27 cellular contexts compared by ENCODE assay signal in genomic region chr11:86615495-86615894, GRCh38. TPM values are rescaled to one million over a fixed set of nuclear protein-coding genes. Genes with fewer than 3 reads are reported as not detected.
DNase-seq lines count a peak whose midpoint lies in the region; ATAC-seq, FAIRE-seq and TF ChIP-seq lines count a peak whose summit lies in the region.
"Had no signal": no experiment of that assay in that cellular context is flagged by ENCODE, and none has a peak within 500 bp of the region (broad histone marks: within the 10 kb centered on the region; RNA-seq: fewer than 3 reads in every experiment).

No MANE protein-coding gene starts in this region.

- no peaks in the 10 kb centered on the region for H3K9me2 ChIP-seq in PC-9 (ENCODE audit: insufficient read depth)

- TF ChIP-seq POLR2A in GM12878 (IDR thresholded peaks at IDR 0.05; ENCODE audit: low read depth, low read length) = no peak

- H3K36me3 Mint-ChIP-seq in neural crest cell (ENCODE audit: low read depth) = peaks cover 21% of the 10 kb centered on the region
- peaks cover 5% of the 10 kb centered on the region for H3K36me3 Mint-ChIP-seq in activated CD4-positive, alpha-beta T cell treated with anti-CD3 and anti-CD28 coated beads, Interleukin-2, amount 10 ng/mL, durations not matched to agents 24 days and 14 days (ENCODE audit: low read depth)

- POLR2A ChIA-PET in GM12878 (lab: Charles Lee) = interaction anchor here (1.0 kb wide), 1 partner anchor 12 kb away, joined by 3 read pairs; no protein-coding TSS in a partner anchor
- POLR2A ChIA-PET in PC-9 (lab: Charles Lee; ENCODE audit: unreplicated experiment) = no interaction called here

- no peaks in the 10 kb centered on the region for H3K36me3 ChIP-seq in GM12878 (ENCODE audit: control insufficient read depth in 2 of 2, insufficient read depth in 2 of 2, low read length in 1 of 2)
- H3K36me3 ChIP-seq in PC-9 (ENCODE audit: low read depth) = no peaks in the 10 kb centered on the region

- no peaks in the 10 kb centered on the region for H3K27me3 ChIP-seq in GM12878 (replicated peaks in 1 of 2; ENCODE audit: control insufficient read depth in 2 of 2, insufficient read depth in 2 of 2, low read length in 1 of 2)
- H3K27me3 ChIP-seq in PC-9 (ENCODE audit: insufficient read depth, low read depth) = no peaks in the 10 kb centered on the region

- H2AFZ ChIP-seq in GM12878 (ENCODE audit: control insufficient read depth, low read depth, low read length) (no peak overlapping the region), PC-9 (no peak overlapping the region)

- ATAC-seq in GM12878 = peak; percentile 48
- ATAC-seq in HG03442 (IDR thresholded peaks at IDR 0.05; ENCODE audit: unreplicated experiment) = no peak
- ATAC-seq: HCT116, SK-N-SH treated with all-trans-retinoic acid at 6 μM for 48 hours had no signal

- peaks cover 7% of the 10 kb centered on the region for H3K4me1 Mint-ChIP-seq in neural crest cell
- peaks cover 2% of the 10 kb centered on the region for H3K4me1 Mint-ChIP-seq in activated CD4-positive, alpha-beta T cell treated with anti-CD3 and anti-CD28 coated beads, Interleukin-2, amount 10 ng/mL, durations not matched to agents 24 days and 14 days
- H3K4me1 Mint-ChIP-seq: CD8-positive, alpha-beta memory T cell had no signal

- TF ChIP-seq EP300 in GM12878 (IDR thresholded peaks at IDR 0.05; ENCODE audit: borderline replicate concordance in 1 of 2, control insufficient read depth in 1 of 2, low read depth in 2 of 2, low read length in 2 of 2) = no peak

- no peaks in the 10 kb centered on the region for H3K79me2 ChIP-seq in GM12878 (ENCODE audit: control insufficient read depth, insufficient read depth, low read length)
- no peaks in the 10 kb centered on the region for H3K79me2 ChIP-seq in PC-9 (ENCODE audit: low read depth)

- in situ Hi-C loops in GM12878 (cut with MboI) = loop anchor here (5.0 to 10.0 kb wide), 2 partner anchors 52 to 199 kb away; no protein-coding TSS in a partner anchor

- H3F3A ChIP-seq in PC-9 (ENCODE audit: insufficient read depth, low read depth) = no peaks in the 10 kb centered on the region

- no peak overlapping the region for H3K4me3 Mint-ChIP-seq in neural crest cell
- no peak overlapping the region for H3K4me3 Mint-ChIP-seq in activated CD4-positive, alpha-beta T cell treated with anti-CD3 and anti-CD28 coated beads, Interleukin-2, amount 10 ng/mL, durations not matched to agents 24 days and 14 days
- H3K4me3 Mint-ChIP-seq: B cell; CD8-positive, alpha-beta memory T cell had no signal

- H3K4me3 ChIP-seq in GM12878 (no peak overlapping the region), PC-9 (no peak overlapping the region)

- RAD21 ChIA-PET in GM12878 (lab: Charles Lee; ENCODE audit: unreplicated experiment) = no interaction called here

- H3K9me3 Mint-ChIP-seq in neural crest cell = peaks cover 13% of the 10 kb centered on the region
- H3K9me3 Mint-ChIP-seq in activated CD4-positive, alpha-beta T cell treated with anti-CD3 and anti-CD28 coated beads, Interleukin-2, amount 10 ng/mL, durations not matched to agents 24 days and 14 days = peaks cover 6% of the 10 kb centered on the region

- peak overlapping the region; percentile 35 for H3K27ac Mint-ChIP-seq in neural crest cell (ENCODE audit: unreplicated experiment)
- no peak overlapping the region for H3K27ac Mint-ChIP-seq in activated CD4-positive, alpha-beta T cell treated with anti-CD3 and anti-CD28 coated beads, Interleukin-2, amount 10 ng/mL, durations not matched to agents 24 days and 14 days
- H3K27ac Mint-ChIP-seq: B cell; CD8-positive, alpha-beta memory T cell had no signal

- H3K4me1 ChIP-seq in GM12878 (ENCODE audit: control insufficient read depth, insufficient read depth, low read length) (no peaks in the 10 kb centered on the region), PC-9 (replicated peaks; ENCODE audit: insufficient read depth) (no peaks in the 10 kb centered on the region)

- no peak for TF ChIP-seq RAD21 in GM12878 (IDR thresholded peaks at IDR 0.05; ENCODE audit: insufficient read depth, low read depth, low read length)

- intact Hi-C loops in GM12878 (cut with micrococcal nuclease; ENCODE audit: unreplicated experiment) (no loop called here), PC-9 (cut with micrococcal nuclease; ENCODE audit: unreplicated experiment) (no loop called here)
- intact Hi-C loops in activated CD4-positive, alpha-beta T cell treated with anti-CD3 and anti-CD28 coated beads, Interleukin-2, amount 10 ng/mL, durations not matched to agents 24 days and 14 days (cut with micrococcal nuclease) = no loop called here

- H3K9me3 ChIP-seq in GM12878 (replicated peaks; ENCODE audit: control insufficient read depth, insufficient read depth, low read length) = no peaks in the 10 kb centered on the region; the same call in 2 of the 3 replicates
- H3K9me3 ChIP-seq in PC-9 (ENCODE audit: insufficient read depth, low read depth) = 0 out of 2 replicates have a peak, but pooled peaks cover 4% of the 10 kb centered on the region

- SMC1A ChIA-PET in GM12878 (lab: Charles Lee; ENCODE audit: uncharacterized antibody, unreplicated experiment) = interaction anchor here (1.1 to 1.4 kb wide), 3 partner anchors 10 to 129 kb away, joined by 3 to 4 read pairs (median 3); no protein-coding TSS in a partner anchor

- H3K4me2 ChIP-seq in GM12878 (ENCODE audit: control insufficient read depth, insufficient read depth) (no peak overlapping the region), PC-9 (no peak overlapping the region)

- no peak overlapping the region for H3K27ac ChIP-seq in GM12878 (ENCODE audit: control insufficient read depth, insufficient read depth)
- no peak overlapping the region for H3K27ac ChIP-seq in PC-9
- H3K27ac ChIP-seq: C4-2B had no signal

- no peaks in the 10 kb centered on the region for H3K27me3 Mint-ChIP-seq in neural crest cell (ENCODE audit: low read depth)
- peaks cover 3% of the 10 kb centered on the region for H3K27me3 Mint-ChIP-seq in activated CD4-positive, alpha-beta T cell treated with anti-CD3 and anti-CD28 coated beads, Interleukin-2, amount 10 ng/mL, durations not matched to agents 24 days and 14 days

- DNase-seq in NOMO-1 treated with DMSO at 0.1 percent for 48 hours (lab: John Stamatoyannopoulos, UW; ENCODE audit: unreplicated experiment) = peak; percentile 49
- DNase-seq in GM12878 (ENCODE audit: low read depth, low spot score) = no peak
- DNase-seq in neural crest cell (ENCODE audit: low read depth, low spot score) = no peak
- DNase-seq in activated CD4-positive, alpha-beta T cell treated with anti-CD3 and anti-CD28 coated beads, Interleukin-2, amount 10 ng/mL, durations not matched to agents 24 days and 14 days = no peak
- no peak for DNase-seq in stimulated activated CD4-positive, alpha-beta T cell treated with anti-CD3 and anti-CD28 coated beads, Interleukin-4, amount 100 ng/mL, for 1 hour
- no peak for DNase-seq in PC-9
- DNase-seq: CD8-positive, alpha-beta memory T cell; DMS79 treated with DMSO at 0.1 percent for 48 hours; GF-D8; NCI-H1092 treated with DMSO at 0.1 percent for 48 hours; NCI-H1436; NCI-H187; NCI-H2171 treated with DMSO at 0.1 percent for 48 hours; NCI-H345; NCI-H524; NCI-H774; T-helper 1 cell had no signal

- FAIRE-seq in GM12878 (lab: Jason Lieb, UNC) = no peak
- FAIRE-seq: GM12892, GM18507, RCC 7860 had no signal

- BruUV-seq in GM12878 (replicated peaks; lab: Mats Ljungman, UMichigan) (no TSS peak), PC-9 (replicated peaks; lab: Mats Ljungman, UMichigan) (no TSS peak)

- CTCF ChIA-PET in GM12878 (lab: Yijun Ruan, JAX) (interaction anchor here (0.6 to 2.0 kb wide), 5 partner anchors 23 to 161 kb away, joined by 3 to 6 read pairs (median 3); no protein-coding TSS in a partner anchor), PC-9 (lab: Charles Lee) (no interaction called here)

- no peak overlapping the region for H3K9ac ChIP-seq in GM12878 (ENCODE audit: control insufficient read depth, insufficient read depth, low read length)

- no peaks in the 10 kb centered on the region for H4K20me1 ChIP-seq in GM12878 (ENCODE audit: control insufficient read depth, insufficient read depth)
- no peaks in the 10 kb centered on the region for H4K20me1 ChIP-seq in PC-9 (ENCODE audit: insufficient read depth)

- TF ChIP-seq CTCF in GM12878 (IDR thresholded peaks at IDR 0.05 in 2 of 3, conservative IDR thresholded peaks at IDR 0.05 in 1 of 3; ENCODE audit: control insufficient read depth in 2 of 3, extremely low read depth in 1 of 3, insufficient read depth in 1 of 3, low read depth in 3 of 3, low read length in 3 of 3) = no peak
- no peak for TF ChIP-seq CTCF in neural crest cell (conservative IDR thresholded peaks at IDR 0.05)
- no peak for TF ChIP-seq CTCF in PC-9 (conservative IDR thresholded peaks at IDR 0.05)

TF ChIP-seq in GM12878, 131 proteins besides CTCF, POLR2A, EP300 and RAD21 (continues in another document):
- TF ChIP-seq ATF3 (IDR thresholded peaks at IDR 0.05; ENCODE audit: borderline replicate concordance, extremely low read depth, low read depth, low read length) (no peak), FOXK2 (IDR thresholded peaks at IDR 0.05) (no peak), ZSCAN29 (IDR thresholded peaks at IDR 0.05) (no peak), HDAC6 (IDR thresholded peaks at IDR 0.05; ENCODE audit: unreplicated experiment) (no peak), ESRRA (IDR thresholded peaks at IDR 0.05; ENCODE audit: low read length) (no peak)

RNA-seq across cellular contexts. Expression of gene ME3, which starts 56.9 kb away (rescaled TPM):
- not detected in 2 replicates for total RNA-seq in GM12878 (2013; cell fraction: nucleolus; rRNA removed)
- 0.22 and 0.40 TPM in 2 replicates for total RNA-seq in GM12878 (2014; rRNA removed)
- total RNA-seq in GM12878 (2014; rRNA removed; fragmentation: Illumina TruSeq; extraction: Trizol) = 0.18 TPM in 1 of 2 replicates, not detected in the other
- total RNA-seq in GM12878 (2021) = 0.08 and 0.21 TPM in 2 replicates
- polyA plus RNA-seq in GM12878 (2011; ENCODE audit: low read depth) = not detected
- polyA plus RNA-seq in GM12878 (2011; rRNA removed) = 0.33 TPM in 2 replicates
- 0.19 and 0.35 TPM in 2 replicates for polyA plus RNA-seq in GM12878 (2011; cell fraction: cytosol; rRNA removed)
- polyA plus RNA-seq in GM12878 (2011; cell fraction: nucleus; rRNA removed) = 1.3 and 2.3 TPM in 2 replicates
- polyA plus RNA-seq in GM12878 (2012) = 0.17 and 0.31 TPM in 2 replicates
- 0.28 TPM in 1 of 2 replicates, not detected in the other for polyA plus RNA-seq in GM12878 (2014; fragmentation: Illumina TruSeq; extraction: Trizol)
- polyA plus RNA-seq in GM12878 (2014; fragmentation: Nextera tagmentation; extraction: Ambion mirVana) = under 1 TPM; 0.11 to 0.16 TPM
- polyA plus RNA-seq in GM12878 (2014; rRNA removed) = 0.06 TPM in 2 replicates
- not detected for polyA plus RNA-seq in GM12878 (2016; fragmentation: Nextera tagmentation; extraction: Ambion mirVana)
- polyA minus RNA-seq in GM12878 (2011; rRNA and poly(A)+ RNA removed) = 0.82 and 1.1 TPM in 2 replicates
- polyA minus RNA-seq in GM12878 (2011; cell fraction: cytosol; rRNA and poly(A)+ RNA removed) = not detected in 2 replicates
- polyA minus RNA-seq in GM12878 (2011; cell fraction: nucleus; rRNA and poly(A)+ RNA removed) = 0.48 and 1.9 TPM in 2 replicates
- total RNA-seq in neural crest cell = 17.3 and 18.9 TPM in 2 replicates
- 12.2 and 12.9 TPM in 2 replicates for total RNA-seq in activated CD4-positive, alpha-beta T cell treated with anti-CD3 and anti-CD28 coated beads, Interleukin-2, amount 10 ng/mL, durations not matched to agents 24 days and 14 days
- 34.0 and 61.1 TPM in 2 replicates for total RNA-seq in PC-9 (2021)
- total RNA-seq: B cell, H4, OCI-LY7 had no signal
- polyA plus RNA-seq: CD8-positive, alpha-beta memory T cell had no signal
